In the genomic region with DNA sequence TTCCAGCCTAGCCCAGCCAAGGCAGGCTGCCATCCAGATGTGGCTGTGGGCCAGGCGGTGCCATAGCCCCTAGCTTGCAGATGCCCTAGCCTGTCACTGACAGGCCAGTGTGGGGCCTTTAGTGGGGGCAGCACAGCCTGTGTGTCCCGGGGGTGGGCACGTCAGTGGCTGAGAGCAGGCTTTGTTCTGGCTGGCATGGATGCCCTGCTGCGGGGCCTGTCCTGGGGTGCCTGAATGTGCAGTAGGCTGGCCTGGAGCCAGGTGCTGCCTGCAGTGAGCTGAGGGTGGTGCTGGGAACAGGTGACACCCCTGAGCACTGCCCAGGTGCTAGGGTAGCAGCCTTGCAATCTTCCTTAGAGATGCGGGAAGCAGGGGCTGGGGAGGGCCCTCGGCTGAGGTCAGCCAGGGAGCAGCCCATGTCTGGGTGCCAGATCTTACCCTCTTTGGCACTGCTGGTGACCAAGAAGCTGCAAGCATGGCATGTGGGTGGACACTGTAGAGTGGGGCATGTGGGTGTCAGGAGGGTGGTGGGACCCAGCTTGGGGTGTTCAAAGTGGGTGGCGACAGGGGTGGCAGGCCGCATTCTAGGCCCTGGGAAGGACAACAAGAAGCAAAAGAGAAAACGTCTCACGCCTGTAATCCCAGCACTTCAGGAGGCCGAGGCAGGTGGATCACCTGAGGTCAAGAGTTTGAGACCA, we compare ENCODE assay signal across 4 cellular contexts. TPM values are rescaled to one million over a fixed set of nuclear protein-coding genes. Genes with fewer than 3 reads are reported as not detected.
"Had no signal": no experiment of that assay in that cellular context is flagged by ENCODE, and none has a peak within 500 bp of the region (broad histone marks: within the 10 kb centered on the region; RNA-seq: fewer than 3 reads in every experiment).

No MANE protein-coding gene starts in this region.

RNA-seq across cellular contexts. Expression of gene KCNJ12, which starts 37.6 kb away (rescaled TPM):
- total RNA-seq: activated CD4-positive, alpha-beta memory T cell treated with anti-CD3 and anti-CD28 coated beads, Interleukin-2, amount 10 ng/mL, durations not matched to agents 7 days and 5 days; activated CD4-positive, alpha-beta T cell treated with anti-CD3 and anti-CD28 coated beads, Interleukin-2, amount 10 ng/mL, durations not matched to agents 7 days and 5 days; activated T-cell treated with anti-CD3 and anti-CD28 coated beads, Interleukin-2, amount 50 U/mL, for 72 hours; T-helper 2 cell treated with Interferon-gamma antibody and Interleukin-4, amounts not matched to agents 100 ng/mL and 5 ng/mL, for 36 hours had no signal
